17 cellular contexts compared by ENCODE assay signal in the genomic region with DNA sequence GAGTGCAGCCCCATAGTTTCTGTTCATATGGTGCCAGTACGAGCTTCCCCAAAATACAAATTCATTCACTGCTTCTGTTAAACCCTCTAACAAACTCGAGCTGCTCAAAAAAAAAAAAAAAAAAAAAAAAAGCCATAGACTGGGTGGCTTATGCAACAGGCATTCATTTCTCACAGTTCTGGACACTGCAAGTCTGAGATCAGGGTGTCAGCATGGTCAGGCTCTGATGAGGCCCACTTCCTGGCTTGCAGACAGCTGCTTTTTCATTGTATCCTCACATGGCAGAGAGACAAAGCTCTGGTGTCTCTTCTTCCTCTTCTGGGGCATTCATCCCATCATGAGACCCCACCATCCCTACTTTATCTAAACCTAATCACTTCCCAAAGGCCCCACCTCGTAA.
DNase-seq lines count a peak whose midpoint lies in the region; TF ChIP-seq lines count a peak whose summit lies in the region.
"Had no signal": no experiment of that assay in that cellular context is flagged by ENCODE, and none has a peak within 500 bp of the region (broad histone marks: within the 10 kb centered on the region; RNA-seq: fewer than 3 reads in every experiment).

No MANE protein-coding gene starts in this region.

- no peak overlapping the region for H3K4me2 ChIP-seq in Loucy (ENCODE audit: low read depth, low read length, poor library complexity, severe bottlenecking)
- H3K4me2 ChIP-seq: smooth muscle cell had no signal

- H3K27ac ChIP-seq in caudate nucleus (ENCODE audit: low read depth, low read length): no peak overlapping the region
- H3K27ac ChIP-seq: body of pancreas, pancreas had no signal

- no peaks in the 10 kb centered on the region for H3K9me2 ChIP-seq in Loucy (replicated peaks; ENCODE audit: low read depth, low read length)

- H3K4me1 ChIP-seq in Loucy (ENCODE audit: insufficient read depth, low read length, poor library complexity, severe bottlenecking): peaks cover 8% of the 10 kb centered on the region
- H3K4me1 ChIP-seq: body of pancreas, pancreas had no signal

- POLR2A ChIA-PET in BJ (lab: Charles Lee): no interaction called here

- H3K9me3 ChIP-seq in Loucy (ENCODE audit: insufficient read depth, low read depth, low read length): no peaks in the 10 kb centered on the region
- H3K9me3 ChIP-seq: BLaER1 treated with 17β-estradiol and CSF1 and Interleukin-3, amounts not matched to agents 10 nM and 100 nM; body of pancreas; pancreas had no signal

- H3K36me3 ChIP-seq in BJ (ENCODE audit: control insufficient read depth, insufficient read depth, low read length) (no peaks in the 10 kb centered on the region), Loucy (ENCODE audit: insufficient read depth, low read length) (no peaks in the 10 kb centered on the region)
- H3K36me3 ChIP-seq: BLaER1 treated with 17β-estradiol and CSF1 and Interleukin-3, amounts not matched to agents 10 nM and 100 nM; pancreas had no signal

- H3K4me3 ChIP-seq in BJ (ENCODE audit: low read depth, low read length) (no peak overlapping the region), Loucy (ENCODE audit: low read length, poor library complexity, severe bottlenecking) (no peak overlapping the region), choroid plexus epithelial cell (ENCODE audit: low read depth, low read length) (no peak overlapping the region)
- H3K4me3 ChIP-seq: BLaER1 treated with 17β-estradiol and CSF1 and Interleukin-3, amounts not matched to agents 10 nM and 100 nM; body of pancreas; pancreas; smooth muscle cell had no signal

- no peaks in the 10 kb centered on the region for H3K27me3 ChIP-seq in BJ (ENCODE audit: control insufficient read depth, insufficient read depth, low read length)
- no peaks in the 10 kb centered on the region for H3K27me3 ChIP-seq in Loucy (ENCODE audit: insufficient read depth, low read length, poor library complexity, severe bottlenecking)
- H3K27me3 ChIP-seq: BLaER1 treated with 17β-estradiol and CSF1 and Interleukin-3, amounts not matched to agents 10 nM and 100 nM; body of pancreas; pancreas had no signal

- H3F3A ChIP-seq in Loucy (ENCODE audit: low read depth): no peaks in the 10 kb centered on the region

- H3K79me2 ChIP-seq in Loucy (ENCODE audit: insufficient read depth, low read length): no peaks in the 10 kb centered on the region

- no peak overlapping the region for H3K9ac ChIP-seq in Loucy (ENCODE audit: low read depth, low read length, poor library complexity, severe bottlenecking)
- H3K9ac ChIP-seq: BLaER1 treated with 17β-estradiol and CSF1 and Interleukin-3, amounts not matched to agents 10 nM and 100 nM had no signal

- H2AFZ ChIP-seq in Loucy (ENCODE audit: low read length): peak overlapping the region; percentile 76

- TF ChIP-seq CTCF in BJ (IDR thresholded peaks at IDR 0.05; ENCODE audit: insufficient read depth, low read depth, low read length) (no peak), Loucy (conservative IDR thresholded peaks at IDR 0.05; ENCODE audit: low read length) (no peak), choroid plexus epithelial cell (conservative IDR thresholded peaks at IDR 0.05; ENCODE audit: low read depth, low read length) (no peak), GM10266 (IDR thresholded peaks at IDR 0.05; ENCODE audit: control insufficient read depth, insufficient read depth, low read depth, missing control alignments) (no peak)

- CTCF ChIA-PET in BJ (lab: Yijun Ruan, JAX): interaction anchor here (0.6 to 1.3 kb wide), 4 partner anchors 25 to 1759 kb away, joined by 3 to 4 read pairs (median 3); no protein-coding TSS in a partner anchor

- no peaks in the 10 kb centered on the region for H4K20me1 ChIP-seq in Loucy (ENCODE audit: insufficient read depth, low read length, poor library complexity, severe bottlenecking)
- H4K20me1 ChIP-seq: BLaER1 treated with 17β-estradiol and CSF1 and Interleukin-3, amounts not matched to agents 10 nM and 100 nM had no signal

- peak; percentile 23 for DNase-seq in BJ (ENCODE audit: low read depth)
- DNase-seq in choroid plexus epithelial cell (ENCODE audit: low read depth): peak; percentile 90
- peak; percentile 46 for DNase-seq in medulla oblongata (ENCODE audit: extremely low spot score)
- no peak for DNase-seq in NCI-H1930 (lab: John Stamatoyannopoulos, UW)
- DNase-seq in caudate nucleus (lab: John Stamatoyannopoulos, UW): no peak
- DNase-seq in GM10266 (ENCODE audit: extremely low spot score): no peak
- DNase-seq in NCI-H82 treated with DMSO at 0.1 percent for 48 hours (lab: John Stamatoyannopoulos, UW; ENCODE audit: unreplicated experiment): no peak
- DNase-seq: activated CD8-positive, alpha-beta memory T cell treated with anti-CD3 and anti-CD28 coated beads, Interleukin-2, amount 50 U/mL, for 48 hours; activated naive CD4-positive, alpha-beta T cell treated with Interleukin-2 at 50 U/mL for 16 hours; body of pancreas; NCI-H2029; NCI-H69; pancreas; T-helper 2 cell had no signal

Comparison
In these comparisons a context has a peak if more than half of its experiments do, and no peak if none do; other contexts are left out.
1. DNase-seq: peak in BJ (single experiment), choroid plexus epithelial cell (single experiment) and medulla oblongata (single experiment); none in NCI-H1930 (0 of 2), caudate nucleus (0 of 61), GM10266 (single experiment) and NCI-H82 treated with DMSO at 0.1 percent for 48 hours (single experiment).